Comparison of ENCODE assay signal across 8 cellular contexts in the genomic region with DNA sequence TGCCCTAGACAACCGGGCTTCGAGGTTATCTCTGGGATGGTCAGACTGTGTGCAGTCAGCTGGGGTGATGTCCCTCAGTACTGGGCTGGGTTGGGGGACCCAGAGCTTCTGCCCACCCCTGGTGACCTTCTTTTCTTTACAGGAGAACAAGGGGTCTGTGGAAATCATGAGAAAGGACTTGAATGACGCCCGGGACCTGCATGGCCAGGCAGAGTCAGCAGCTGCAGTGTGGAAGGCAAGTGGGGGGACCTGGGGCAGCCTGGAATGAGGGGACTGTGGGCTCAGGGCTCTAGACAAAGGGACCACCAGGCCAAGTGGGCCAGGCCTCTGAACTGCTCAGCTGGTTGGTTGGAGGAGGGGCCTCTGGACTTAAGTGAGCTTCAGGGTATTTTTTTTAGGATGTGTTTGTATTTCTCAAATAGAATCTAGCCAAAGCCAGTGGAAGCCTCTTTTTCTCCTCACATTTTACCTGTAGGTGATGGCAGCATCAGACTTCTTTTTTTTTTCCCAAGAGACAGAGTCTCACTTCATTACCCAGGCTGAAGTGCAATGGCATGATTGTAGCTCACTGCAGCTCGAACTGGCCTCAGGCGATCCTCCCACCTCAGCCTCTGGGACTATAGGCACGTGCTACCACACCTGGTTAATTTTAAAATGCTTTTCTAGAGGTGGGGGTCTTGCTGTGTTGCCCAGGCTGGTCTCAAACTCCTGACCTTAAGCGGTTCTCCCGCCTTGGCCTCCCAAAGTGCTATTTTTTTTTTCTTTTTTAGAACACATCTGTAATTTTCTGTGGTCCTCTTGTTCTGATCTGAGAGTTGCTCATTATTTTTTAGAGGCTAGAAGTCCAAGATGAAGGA. TPM values are rescaled to one million over a fixed set of nuclear protein-coding genes. Genes with fewer than 3 reads are reported as not detected.
DNase-seq lines count a peak whose midpoint lies in the region; ATAC-seq and TF ChIP-seq lines count a peak whose summit lies in the region.

No MANE protein-coding gene starts in this region.

- H3K79me1 ChIP-seq in mesendoderm (ENCODE audit: low read length), result peaks cover 13% of the 10 kb centered on the region

- TF ChIP-seq CTCF in AG04449 (IDR thresholded peaks at IDR 0.05; ENCODE audit: insufficient read depth, low read length, missing control alignments), result no peak

- H3K27me3 ChIP-seq in HAP-1 (ENCODE audit: low read depth) (no peaks in the 10 kb centered on the region), adipocyte (replicated peaks; ENCODE audit: control insufficient read depth, insufficient read depth, low read length) (no peaks in the 10 kb centered on the region), mesendoderm (ENCODE audit: insufficient read depth, low read length, poor library complexity) (no peaks in the 10 kb centered on the region)

- no peak overlapping the region for H2BK5ac ChIP-seq in mesendoderm (ENCODE audit: low read length)

- POLR2A ChIA-PET in AG04449 (lab: Yijun Ruan, JAX), result interaction anchor here (0.8 kb wide), 2 partner anchors 8 to 12 kb away, joined by 3 to 4 read pairs; no protein-coding TSS in a partner anchor

- H3K4me1 ChIP-seq in HAP-1, result peaks cover 22% of the 10 kb centered on the region
- peaks cover 29% of the 10 kb centered on the region for H3K4me1 ChIP-seq in adipocyte (ENCODE audit: control insufficient read depth, insufficient read depth, low read length)
- H3K4me1 ChIP-seq in mesendoderm (ENCODE audit: control insufficient read depth, low read depth, low read length), result no peaks in the 10 kb centered on the region

- peaks cover 41% of the 10 kb centered on the region for H3K36me3 ChIP-seq in HAP-1 (replicated peaks)
- H3K36me3 ChIP-seq in adipocyte (ENCODE audit: control insufficient read depth, insufficient read depth, low read length, severe bottlenecking), result peaks cover 41% of the 10 kb centered on the region
- peaks cover 3% of the 10 kb centered on the region for H3K36me3 ChIP-seq in mesendoderm (ENCODE audit: control insufficient read depth, insufficient read depth, low read length)

- no peak overlapping the region for H3K4ac ChIP-seq in mesendoderm (ENCODE audit: low read depth, low read length)

- no peak overlapping the region for H2BK120ac ChIP-seq in mesendoderm (ENCODE audit: low read depth, low read length)

- no CpG with 5 or more reads among the region's 9 CpGs for WGBS in mesendoderm (ENCODE audit: extremely low coverage, insufficient coverage, low lambda C conversion rate)

- H3K79me2 ChIP-seq in mesendoderm (ENCODE audit: control insufficient read depth, insufficient read depth, low read length), result peaks cover 4% of the 10 kb centered on the region

- no peak overlapping the region for H3K4me2 ChIP-seq in mesendoderm (ENCODE audit: low read length)

- no peak for ATAC-seq in GM18502 (IDR thresholded peaks at IDR 0.05; ENCODE audit: poor library complexity, unreplicated experiment)

- peak overlapping the region; percentile 91 for H3K56ac ChIP-seq in mesendoderm (ENCODE audit: low read length)

- peak overlapping the region; percentile 93 for H3K4me3 ChIP-seq in AG04449 (ENCODE audit: low read depth, low read length)
- peak overlapping the region; percentile 94 for H3K4me3 ChIP-seq in HAP-1
- H3K4me3 ChIP-seq in adipocyte (ENCODE audit: low read length), result peak overlapping the region; percentile 89
- H3K4me3 ChIP-seq in mesendoderm (ENCODE audit: low read length), result no peak overlapping the region

- in situ Hi-C loops in HAP-1 (cut with MboI; ENCODE audit: low sequenced_read_pairs), result no loop called here

- H3K23ac ChIP-seq in mesendoderm (ENCODE audit: low read length), result no peak overlapping the region

- no peaks in the 10 kb centered on the region for H3K9me3 ChIP-seq in HAP-1
- H3K9me3 ChIP-seq in adipocyte (ENCODE audit: control insufficient read depth, low read length), result no peaks in the 10 kb centered on the region

- no peak overlapping the region for H3K27ac ChIP-seq in mesendoderm (ENCODE audit: low read depth, low read length)

- no peak for DNase-seq in AG04449 (ENCODE audit: low read depth, low spot score)
- DNase-seq in HAP-1 (ENCODE audit: low spot score in 2 of 2), result no peak
- DNase-seq in adipocyte (ENCODE audit: low read depth), result no peak
- no peak for DNase-seq in mesendoderm
- DNase-seq in cortex of kidney (lab: John Stamatoyannopoulos, UW), result no peak
- no peak for DNase-seq in GM19240 (ENCODE audit: insufficient read length, low spot score)
- no peak for DNase-seq in LoVo (ENCODE audit: low spot score)

- no peak overlapping the region for H4K8ac ChIP-seq in mesendoderm (ENCODE audit: low read depth, low read length)

- no peak overlapping the region for H2BK15ac ChIP-seq in mesendoderm (replicated peaks; ENCODE audit: low read depth)

- no peak overlapping the region for H4K5ac ChIP-seq in mesendoderm (ENCODE audit: low read length)

- no peak overlapping the region for H2AK5ac ChIP-seq in mesendoderm (ENCODE audit: low read length)

- H3K18ac ChIP-seq in mesendoderm (ENCODE audit: low read length), result no peak overlapping the region

- CTCF ChIA-PET in AG04449 (lab: Yijun Ruan, JAX), result interaction anchor here (1.0 to 3.2 kb wide), 3 partner anchors 12 to 30 kb away, joined by 5 to 57 read pairs (median 6); no protein-coding TSS in a partner anchor

- H3K9ac ChIP-seq in adipocyte (ENCODE audit: low read length), result peak overlapping the region; percentile 96
- peak overlapping the region; percentile 94 for H3K9ac ChIP-seq in mesendoderm (ENCODE audit: low read length)

RNA-seq across cellular contexts. Expression of gene RNF187, which starts 1.9 kb away (rescaled TPM):
- polyA plus RNA-seq in mesendoderm (2013, experiment 1 of 2), result 38.8 TPM
- 38.9 TPM for polyA plus RNA-seq in mesendoderm (2013, experiment 2 of 2)
